In genomic region chr2:208125242-208125641, GRCh38 we compare ENCODE assay signal across 1 cellular context.
TF ChIP-seq lines count a peak whose summit lies in the region.

No MANE protein-coding gene starts in this region.

TF ChIP-seq in GM23338, 12 proteins besides CTCF, POLR2A, EP300 and RAD21 (continued from another document):
- TF ChIP-seq, protein P1, sequence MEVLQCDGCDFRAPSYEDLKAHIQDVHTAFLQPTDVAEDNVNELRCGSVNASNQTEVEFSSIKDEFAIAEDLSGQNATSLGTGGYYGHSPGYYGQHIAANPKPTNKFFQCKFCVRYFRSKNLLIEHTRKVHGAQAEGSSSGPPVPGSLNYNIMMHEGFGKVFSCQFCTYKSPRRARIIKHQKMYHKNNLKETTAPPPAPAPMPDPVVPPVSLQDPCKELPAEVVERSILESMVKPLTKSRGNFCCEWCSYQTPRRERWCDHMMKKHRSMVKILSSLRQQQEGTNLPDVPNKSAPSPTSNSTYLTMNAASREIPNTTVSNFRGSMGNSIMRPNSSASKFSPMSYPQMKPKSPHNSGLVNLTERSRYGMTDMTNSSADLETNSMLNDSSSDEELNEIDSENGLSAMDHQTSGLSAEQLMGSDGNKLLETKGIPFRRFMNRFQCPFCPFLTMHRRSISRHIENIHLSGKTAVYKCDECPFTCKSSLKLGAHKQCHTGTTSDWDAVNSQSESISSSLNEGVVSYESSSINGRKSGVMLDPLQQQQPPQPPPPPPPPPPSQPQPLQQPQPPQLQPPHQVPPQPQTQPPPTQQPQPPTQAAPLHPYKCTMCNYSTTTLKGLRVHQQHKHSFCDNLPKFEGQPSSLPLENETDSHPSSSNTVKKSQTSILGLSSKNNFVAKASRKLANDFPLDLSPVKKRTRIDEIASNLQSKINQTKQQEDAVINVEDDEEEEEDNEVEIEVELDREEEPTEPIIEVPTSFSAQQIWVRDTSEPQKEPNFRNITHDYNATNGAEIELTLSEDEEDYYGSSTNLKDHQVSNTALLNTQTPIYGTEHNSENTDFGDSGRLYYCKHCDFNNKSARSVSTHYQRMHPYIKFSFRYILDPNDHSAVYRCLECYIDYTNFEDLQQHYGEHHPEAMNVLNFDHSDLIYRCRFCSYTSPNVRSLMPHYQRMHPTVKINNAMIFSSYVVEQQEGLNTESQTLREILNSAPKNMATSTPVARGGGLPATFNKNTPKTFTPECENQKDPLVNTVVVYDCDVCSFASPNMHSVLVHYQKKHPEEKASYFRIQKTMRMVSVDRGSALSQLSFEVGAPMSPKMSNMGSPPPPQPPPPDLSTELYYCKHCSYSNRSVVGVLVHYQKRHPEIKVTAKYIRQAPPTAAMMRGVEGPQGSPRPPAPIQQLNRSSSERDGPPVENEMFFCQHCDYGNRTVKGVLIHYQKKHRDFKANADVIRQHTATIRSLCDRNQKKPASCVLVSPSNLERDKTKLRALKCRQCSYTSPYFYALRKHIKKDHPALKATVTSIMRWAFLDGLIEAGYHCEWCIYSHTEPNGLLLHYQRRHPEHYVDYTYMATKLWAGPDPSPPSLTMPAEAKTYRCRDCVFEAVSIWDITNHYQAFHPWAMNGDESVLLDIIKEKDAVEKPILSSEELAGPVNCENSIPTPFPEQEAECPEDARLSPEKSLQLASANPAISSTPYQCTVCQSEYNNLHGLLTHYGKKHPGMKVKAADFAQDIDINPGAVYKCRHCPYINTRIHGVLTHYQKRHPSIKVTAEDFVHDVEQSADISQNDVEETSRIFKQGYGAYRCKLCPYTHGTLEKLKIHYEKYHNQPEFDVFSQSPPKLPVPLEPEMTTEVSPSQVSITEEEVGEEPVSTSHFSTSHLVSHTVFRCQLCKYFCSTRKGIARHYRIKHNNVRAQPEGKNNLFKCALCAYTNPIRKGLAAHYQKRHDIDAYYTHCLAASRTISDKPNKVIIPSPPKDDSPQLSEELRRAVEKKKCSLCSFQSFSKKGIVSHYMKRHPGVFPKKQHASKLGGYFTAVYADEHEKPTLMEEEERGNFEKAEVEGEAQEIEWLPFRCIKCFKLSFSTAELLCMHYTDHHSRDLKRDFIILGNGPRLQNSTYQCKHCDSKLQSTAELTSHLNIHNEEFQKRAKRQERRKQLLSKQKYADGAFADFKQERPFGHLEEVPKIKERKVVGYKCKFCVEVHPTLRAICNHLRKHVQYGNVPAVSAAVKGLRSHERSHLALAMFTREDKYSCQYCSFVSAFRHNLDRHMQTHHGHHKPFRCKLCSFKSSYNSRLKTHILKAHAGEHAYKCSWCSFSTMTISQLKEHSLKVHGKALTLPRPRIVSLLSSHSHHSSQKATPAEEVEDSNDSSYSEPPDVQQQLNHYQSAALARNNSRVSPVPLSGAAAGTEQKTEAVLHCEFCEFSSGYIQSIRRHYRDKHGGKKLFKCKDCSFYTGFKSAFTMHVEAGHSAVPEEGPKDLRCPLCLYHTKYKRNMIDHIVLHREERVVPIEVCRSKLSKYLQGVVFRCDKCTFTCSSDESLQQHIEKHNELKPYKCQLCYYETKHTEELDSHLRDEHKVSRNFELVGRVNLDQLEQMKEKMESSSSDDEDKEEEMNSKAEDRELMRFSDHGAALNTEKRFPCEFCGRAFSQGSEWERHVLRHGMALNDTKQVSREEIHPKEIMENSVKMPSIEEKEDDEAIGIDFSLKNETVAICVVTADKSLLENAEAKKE (CRISPR knock-in tag; IDR thresholded peaks at IDR 0.05) = no peak
- TF ChIP-seq STAT1 (IDR thresholded peaks at IDR 0.05; ENCODE audit: unreplicated experiment) (no peak), REST (IDR thresholded peaks at IDR 0.05; ENCODE audit: unreplicated experiment) (no peak), JUNB (IDR thresholded peaks at IDR 0.05; ENCODE audit: unreplicated experiment) (no peak), EZH2 (IDR thresholded peaks at IDR 0.05; ENCODE audit: low read depth, unreplicated experiment) (no peak), ETS1 (IDR thresholded peaks at IDR 0.05) (no peak), NANOG (IDR thresholded peaks at IDR 0.05; ENCODE audit: borderline replicate concordance) (no peak), ZNF114 (CRISPR knock-in tag; IDR thresholded peaks at IDR 0.05) (no peak), POLR2AphosphoS5 (IDR thresholded peaks at IDR 0.05; ENCODE audit: low read depth) (no peak), CREB1 (CRISPR knock-in tag; IDR thresholded peaks at IDR 0.05; ENCODE audit: low read depth) (no peak), ZNF331 (CRISPR knock-in tag; IDR thresholded peaks at IDR 0.05; ENCODE audit: low read depth) (no peak)
